ENCODE assay signal across 10 cellular contexts in the genomic region with DNA sequence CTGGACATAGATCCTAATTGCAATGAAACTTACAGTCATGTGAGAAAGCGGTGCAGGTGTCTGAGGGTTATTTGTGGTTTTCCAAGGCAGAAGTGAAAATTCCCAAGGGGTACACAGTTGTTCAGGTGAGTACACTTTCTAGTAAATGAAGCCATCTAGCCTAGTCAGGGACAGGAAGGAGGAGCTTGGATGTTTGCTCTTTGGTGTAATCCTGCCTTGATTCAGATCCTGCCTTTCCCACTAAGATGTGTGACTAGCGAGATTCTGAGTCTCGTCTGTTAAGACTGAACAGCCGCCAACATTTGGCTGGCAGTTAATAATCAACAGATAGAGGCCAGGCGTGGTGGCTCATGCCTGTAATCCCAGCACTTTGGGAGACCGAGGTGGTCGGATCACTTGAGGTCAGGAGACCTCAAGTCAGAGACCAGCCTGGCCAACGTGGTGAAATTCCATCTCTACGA. TPM values are rescaled to one million over a fixed set of nuclear protein-coding genes. Genes with fewer than 3 reads are reported as not detected.
A peak's percentile ranks its signal among the peaks of the same experiment; 100 is the strongest.
DNase-seq lines count a peak whose midpoint lies in the region; ATAC-seq and TF ChIP-seq lines count a peak whose summit lies in the region.
"Had no signal": no experiment of that assay in that cellular context is flagged by ENCODE, and none has a peak within 500 bp of the region (broad histone marks: within the 10 kb centered on the region; RNA-seq: fewer than 3 reads in every experiment).

No MANE protein-coding gene starts in this region.

- TF ChIP-seq CTCF in right lobe of liver (IDR thresholded peaks at IDR 0.05) (no peak), type B pancreatic cell (conservative IDR thresholded peaks at IDR 0.05) (no peak)

- WGBS in right lobe of liver (ENCODE audit: insufficient coverage, low coverage, low lambda C conversion rate, missing lambda C conversion rate) = 15% methylated on average over 9 of the region's 9 CpGs

- H3K27me3 ChIP-seq in right lobe of liver = no peaks in the 10 kb centered on the region

- peaks cover 0 to 66% (median 35%) of the 10 kb centered on the region in 4 donors for H3K4me1 ChIP-seq in right lobe of liver

- DNase-seq in activated naive CD4-positive, alpha-beta T cell treated with anti-CD3 and anti-CD28 coated beads, Interleukin-2, amount 10 ng/mL, durations not matched to agents 7 days and 5 days = no peak
- no peak for DNase-seq in activated naive CD4-positive, alpha-beta T cell treated with Interleukin-2 at 50 U/mL for 16 hours
- no peak for DNase-seq in activated naive CD8-positive, alpha-beta T cell treated with anti-CD3 and anti-CD28 coated beads for 36 hours
- DNase-seq in right lobe of liver = peak in 2 of 3 donors; percentile 58 to 82
- DNase-seq in type B pancreatic cell (ENCODE audit: extremely low spot score, unreplicated experiment) = no peak
- no peak for DNase-seq in A172 (ENCODE audit: low spot score)
- DNase-seq in NCI-H526 treated with DMSO at 0.1 percent for 48 hours (lab: John Stamatoyannopoulos, UW) = no peak

- peaks cover 17 to 67% (median 36%) of the 10 kb centered on the region in 4 donors for H3K36me3 ChIP-seq in right lobe of liver

- peaks cover 77% of the 10 kb centered on the region for H3K4me1 Mint-ChIP-seq in activated naive CD4-positive, alpha-beta T cell treated with anti-CD3 and anti-CD28 coated beads, Interleukin-2, amount 10 ng/mL, durations not matched to agents 7 days and 5 days
- H3K4me1 Mint-ChIP-seq in activated naive CD8-positive, alpha-beta T cell treated with anti-CD3 and anti-CD28 coated beads for 36 hours = peaks cover 71% of the 10 kb centered on the region
- H3K4me1 Mint-ChIP-seq in type B pancreatic cell (ENCODE audit: unreplicated experiment) = peaks cover 31% of the 10 kb centered on the region

- CTCF ChIA-PET in activated naive CD4-positive, alpha-beta T cell treated with anti-CD3 and anti-CD28 coated beads, Interleukin-2, amount 10 ng/mL, durations not matched to agents 7 days and 5 days (lab: Charles Lee) = no interaction called here

- H3K27me3 Mint-ChIP-seq in activated naive CD4-positive, alpha-beta T cell treated with anti-CD3 and anti-CD28 coated beads, Interleukin-2, amount 10 ng/mL, durations not matched to agents 7 days and 5 days = no peaks in the 10 kb centered on the region
- H3K27me3 Mint-ChIP-seq in activated naive CD8-positive, alpha-beta T cell treated with anti-CD3 and anti-CD28 coated beads for 36 hours = peaks cover 4% of the 10 kb centered on the region
- H3K27me3 Mint-ChIP-seq in type B pancreatic cell = no peaks in the 10 kb centered on the region

- H3K4me3 ChIP-seq in right lobe of liver = peak overlapping the region; percentile 65 to 71 (median 69)

- ATAC-seq in right lobe of liver (peak; percentile 52 to 61 (median 60)), GM18517 (IDR thresholded peaks at IDR 0.05; ENCODE audit: unreplicated experiment) (no peak)

- intact Hi-C loops in right lobe of liver (cut with DNase I) = no loop called here

- H3K9me3 ChIP-seq in right lobe of liver = no peaks in the 10 kb centered on the region

- peak overlapping the region; percentile 98 for H3K4me3 Mint-ChIP-seq in activated naive CD4-positive, alpha-beta T cell treated with anti-CD3 and anti-CD28 coated beads, Interleukin-2, amount 10 ng/mL, durations not matched to agents 7 days and 5 days
- peak overlapping the region; percentile 98 for H3K4me3 Mint-ChIP-seq in activated naive CD8-positive, alpha-beta T cell treated with anti-CD3 and anti-CD28 coated beads for 36 hours
- peak overlapping the region; percentile 96 for H3K4me3 Mint-ChIP-seq in type B pancreatic cell

- peak overlapping the region; percentile 33 for H3K27ac Mint-ChIP-seq in activated naive CD4-positive, alpha-beta T cell treated with anti-CD3 and anti-CD28 coated beads, Interleukin-2, amount 10 ng/mL, durations not matched to agents 7 days and 5 days
- H3K27ac Mint-ChIP-seq in activated naive CD8-positive, alpha-beta T cell treated with anti-CD3 and anti-CD28 coated beads for 36 hours = peak overlapping the region; percentile 99
- H3K27ac Mint-ChIP-seq in type B pancreatic cell = peak overlapping the region; percentile 99

- H3K36me3 Mint-ChIP-seq in activated naive CD4-positive, alpha-beta T cell treated with anti-CD3 and anti-CD28 coated beads, Interleukin-2, amount 10 ng/mL, durations not matched to agents 7 days and 5 days = peaks cover 72% of the 10 kb centered on the region
- H3K36me3 Mint-ChIP-seq in activated naive CD8-positive, alpha-beta T cell treated with anti-CD3 and anti-CD28 coated beads for 36 hours = peaks cover 71% of the 10 kb centered on the region
- peaks cover 29% of the 10 kb centered on the region for H3K36me3 Mint-ChIP-seq in type B pancreatic cell

- peak overlapping the region; percentile 32 to 95 (median 86) for H3K27ac ChIP-seq in right lobe of liver

- no peaks in the 10 kb centered on the region for H3K9me3 Mint-ChIP-seq in activated naive CD4-positive, alpha-beta T cell treated with anti-CD3 and anti-CD28 coated beads, Interleukin-2, amount 10 ng/mL, durations not matched to agents 7 days and 5 days
- no peaks in the 10 kb centered on the region for H3K9me3 Mint-ChIP-seq in activated naive CD8-positive, alpha-beta T cell treated with anti-CD3 and anti-CD28 coated beads for 36 hours
- H3K9me3 Mint-ChIP-seq in type B pancreatic cell = no peaks in the 10 kb centered on the region

- TF ChIP-seq POLR2A in right lobe of liver (IDR thresholded peaks at IDR 0.05) = no peak

RNA-seq across cellular contexts. Expression of a gene that starts 2.5 kb away (rescaled TPM):
- total RNA-seq in activated naive CD8-positive, alpha-beta T cell treated with anti-CD3 and anti-CD28 coated beads for 36 hours = 1,000 to 10,000 TPM; 1,783 to 1,787 TPM
- total RNA-seq in right lobe of liver = 100 to 1,000 TPM; 399 to 706 (median 486) TPM
- total RNA-seq in type B pancreatic cell (ENCODE audit: low replicate concordance) = 1,437 and 1,455 TPM in 2 replicates
- total RNA-seq in A172 (2014; rRNA removed; shearing (Covaris generic)) = 1,527 and 1,817 TPM in 2 replicates

RNA-seq across cellular contexts. Expression of a gene that starts 12.1 kb away (rescaled TPM):
- total RNA-seq in activated naive CD8-positive, alpha-beta T cell treated with anti-CD3 and anti-CD28 coated beads for 36 hours = 10 to 100 TPM; 15.5 to 16.4 TPM
- 10 to 100 TPM; 11.8 to 31.9 (median 17.9) TPM for total RNA-seq in right lobe of liver
- 39.3 and 41.9 TPM in 2 replicates for total RNA-seq in type B pancreatic cell (ENCODE audit: low replicate concordance)
- total RNA-seq in A172 (2014; rRNA removed; shearing (Covaris generic)) = 222 and 277 TPM in 2 replicates

RNA-seq across cellular contexts. Expression of a gene that starts 13.8 kb away (rescaled TPM):
- total RNA-seq in activated naive CD8-positive, alpha-beta T cell treated with anti-CD3 and anti-CD28 coated beads for 36 hours = 10 to 100 TPM; 57.0 to 57.1 TPM
- total RNA-seq in right lobe of liver = 10 to 100 TPM; 26.6 to 57.7 (median 32.9) TPM
- total RNA-seq in type B pancreatic cell (ENCODE audit: low replicate concordance) = 73.3 and 86.7 TPM in 2 replicates
- total RNA-seq in A172 (2014; rRNA removed; shearing (Covaris generic)) = 405 and 408 TPM in 2 replicates

RNA-seq across cellular contexts. Expression of a gene that starts 19.6 kb away (rescaled TPM):
- total RNA-seq in activated naive CD8-positive, alpha-beta T cell treated with anti-CD3 and anti-CD28 coated beads for 36 hours = not detected
- total RNA-seq in right lobe of liver (1 to 10 TPM; 1.3 to 8.7 (median 6.2) TPM), type B pancreatic cell (ENCODE audit: low replicate concordance) (not detected in 2 replicates)
- total RNA-seq in A172 (2014; rRNA removed; shearing (Covaris generic)) = not detected in 2 replicates
- total RNA-seq: Daoy, NCI-H460 had no signal

RNA-seq across cellular contexts. Expression of a gene that starts 30.2 kb away (rescaled TPM):
- total RNA-seq in activated naive CD8-positive, alpha-beta T cell treated with anti-CD3 and anti-CD28 coated beads for 36 hours = not detected
- total RNA-seq in right lobe of liver (1 to 10 TPM in 3 of 6 experiments, under 1 TPM in 3; 0.18 to 2.4 (median 1.1) TPM), type B pancreatic cell (ENCODE audit: low replicate concordance) (24.2 and 42.1 TPM in 2 replicates)
- total RNA-seq in A172 (2014; rRNA removed; shearing (Covaris generic)) = not detected in 2 replicates

Comparison
In these comparisons a context has a peak if more than half of its experiments do, and no peak if none do; other contexts are left out.
1. DNase-seq: peak in right lobe of liver (2 of 3); none in activated naive CD4-positive, alpha-beta T cell treated with anti-CD3 and anti-CD28 coated beads, Interleukin-2, amount 10 ng/mL, durations not matched to agents 7 days and 5 days (single experiment), activated naive CD4-positive, alpha-beta T cell treated with Interleukin-2 at 50 U/mL for 16 hours (single experiment), activated naive CD8-positive, alpha-beta T cell treated with anti-CD3 and anti-CD28 coated beads for 36 hours (single experiment), type B pancreatic cell (single experiment), A172 (single experiment) and NCI-H526 treated with DMSO at 0.1 percent for 48 hours (single experiment).
2. H3K27ac Mint-ChIP-seq: peak in every context shown above with its lines; median percentile 99 in activated naive CD8-positive, alpha-beta T cell treated with anti-CD3 and anti-CD28 coated beads for 36 hours; 99 in type B pancreatic cell; 33 in activated naive CD4-positive, alpha-beta T cell treated with anti-CD3 and anti-CD28 coated beads, Interleukin-2, amount 10 ng/mL, durations not matched to agents 7 days and 5 days.
3. Peak in every context shown above with its lines, with median percentiles within 50 percentile points of each other: H3K4me3 Mint-ChIP-seq.